In the genomic region with DNA sequence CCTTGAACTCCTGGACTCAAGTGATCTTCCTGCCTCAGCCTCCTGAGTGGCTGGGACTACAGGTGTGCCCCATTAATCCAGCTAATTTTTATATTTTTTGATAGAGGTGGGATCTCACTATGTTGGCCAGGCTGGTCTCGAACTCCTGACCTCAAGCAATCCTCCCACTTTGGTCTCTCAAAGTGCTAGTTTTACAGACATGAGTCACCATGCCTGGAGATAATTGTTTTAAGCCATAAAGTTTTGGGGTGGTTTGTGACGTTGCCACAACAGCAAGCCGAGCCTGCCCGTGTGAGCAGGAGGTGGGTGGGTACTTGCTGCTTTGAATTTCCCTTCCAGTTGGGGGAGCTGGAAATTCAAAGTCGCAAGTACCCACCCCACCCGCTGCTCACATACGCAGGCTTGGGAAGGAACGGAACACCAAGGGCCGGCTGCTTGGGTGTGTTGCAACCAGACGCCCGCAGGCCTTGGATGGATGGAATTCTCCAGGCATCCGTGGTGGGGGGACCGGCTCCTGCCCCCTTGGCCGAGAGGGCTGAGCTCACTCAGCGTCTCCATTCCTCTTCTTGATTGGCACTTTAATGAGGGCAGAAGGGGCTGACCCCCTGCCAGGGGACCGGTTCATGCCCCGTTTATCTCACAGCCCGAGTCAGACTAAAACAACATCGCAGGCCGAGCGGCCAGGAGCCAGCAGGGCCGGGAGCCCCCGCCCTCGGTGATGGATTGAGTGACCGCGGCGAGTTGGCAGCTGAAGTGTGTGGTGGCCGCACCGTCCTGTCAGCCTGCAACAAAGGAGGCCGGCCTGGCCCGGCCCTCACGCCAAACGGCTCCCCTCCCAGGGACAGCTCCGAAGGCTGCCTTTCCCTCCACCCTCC, we compare ENCODE assay signal across 10 cellular contexts.
A peak's percentile ranks its signal among the peaks of the same experiment; 100 is the strongest.
DNase-seq lines count a peak whose midpoint lies in the region; ATAC-seq and TF ChIP-seq lines count a peak whose summit lies in the region.
"Had no signal": no experiment of that assay in that cellular context is flagged by ENCODE, and none has a peak within 500 bp of the region (broad histone marks: within the 10 kb centered on the region; RNA-seq: fewer than 3 reads in every experiment).

No MANE protein-coding gene starts in this region.

- no peaks in the 10 kb centered on the region for H3K79me1 ChIP-seq in trophoblast cell (ENCODE audit: low read length)

- H3K9ac ChIP-seq in trophoblast cell (ENCODE audit: low read length) = no peak overlapping the region

- H4K91ac ChIP-seq in trophoblast cell (ENCODE audit: low read depth, low read length) = peak overlapping the region; percentile 58

- ATAC-seq in stimulated activated naive B cell treated with anti-CD40 and anti-IgM and Interleukin-4, amounts not matched to agents 10 μg/mL and 1 μg/mL and 100 μg/mL, for 72 hours (replicated peaks) = no peak
- ATAC-seq: PC-3 had no signal

- DNase-seq in Daoy (ENCODE audit: low read depth) = peak; percentile 96
- peak in 5 of 7 donors; percentile 36 to 77 (median 55) for DNase-seq in adrenal gland
- peak; percentile 96 for DNase-seq in right atrium auricular region (ENCODE audit: low spot score)
- DNase-seq in trophoblast cell = peak; percentile 93
- no peak for DNase-seq in stimulated activated naive B cell treated with anti-CD40 and anti-IgM and Interleukin-4, amounts not matched to agents 10 μg/mL and 1 μg/mL and 100 μg/mL, for 72 hours
- no peak for DNase-seq in effector CD4-positive, alpha-beta T cell
- DNase-seq in NCI-H1417 treated with DMSO at 0.1 percent for 48 hours (lab: John Stamatoyannopoulos, UW) = no peak
- DNase-seq in NCI-H187 treated with DMSO at 0.1 percent for 48 hours (lab: John Stamatoyannopoulos, UW) = no peak
- DNase-seq: PC-3 had no signal

- WGBS in adrenal gland, 4 donors = 57 to 65% (median 59%) methylated on average over 5 to 34 of the region's 34 CpGs
- no CpG with 5 or more reads among the region's 34 CpGs for WGBS in trophoblast cell (ENCODE audit: extremely low coverage, insufficient coverage, insufficient read length)

- H3K27me3 Mint-ChIP-seq in stimulated activated naive B cell treated with anti-CD40 and anti-IgM and Interleukin-4, amounts not matched to agents 10 μg/mL and 1 μg/mL and 100 μg/mL, for 72 hours = peaks cover 7 to 9% of the 10 kb centered on the region in 2 donors
- H3K27me3 Mint-ChIP-seq: activated naive CD8-positive, alpha-beta T cell treated with anti-CD3 and anti-CD28 coated beads, Interleukin-2, amount 10 ng/mL, durations not matched to agents 7 days and 5 days had no signal

- H2BK120ac ChIP-seq in trophoblast cell (ENCODE audit: insufficient read depth, low read length, poor library complexity) = peak overlapping the region; percentile 30

- no peak overlapping the region for H3K27ac Mint-ChIP-seq in stimulated activated naive B cell treated with anti-CD40 and anti-IgM and Interleukin-4, amounts not matched to agents 10 μg/mL and 1 μg/mL and 100 μg/mL, for 72 hours
- H3K27ac Mint-ChIP-seq: activated naive CD8-positive, alpha-beta T cell treated with anti-CD3 and anti-CD28 coated beads, Interleukin-2, amount 10 ng/mL, durations not matched to agents 7 days and 5 days had no signal

- H2AFZ ChIP-seq in trophoblast cell (ENCODE audit: insufficient read depth, low read length, poor library complexity) = peak overlapping the region; percentile 12

- H3K4me1 Mint-ChIP-seq in stimulated activated naive B cell treated with anti-CD40 and anti-IgM and Interleukin-4, amounts not matched to agents 10 μg/mL and 1 μg/mL and 100 μg/mL, for 72 hours = peaks cover 0 to 5% of the 10 kb centered on the region in 2 donors

- peaks cover 26 to 29% of the 10 kb centered on the region in 2 donors for H3K36me3 Mint-ChIP-seq in stimulated activated naive B cell treated with anti-CD40 and anti-IgM and Interleukin-4, amounts not matched to agents 10 μg/mL and 1 μg/mL and 100 μg/mL, for 72 hours

- no peaks in the 10 kb centered on the region for H3K36me3 ChIP-seq in adrenal gland (replicated peaks in 1 of 2)
- H3K36me3 ChIP-seq in right atrium auricular region = no peaks in the 10 kb centered on the region
- no peaks in the 10 kb centered on the region for H3K36me3 ChIP-seq in trophoblast cell (ENCODE audit: control insufficient read depth in 1 of 2, insufficient read depth in 2 of 2, low read length in 2 of 2)

- no peak overlapping the region for H4K12ac ChIP-seq in trophoblast cell (ENCODE audit: low read depth, low read length)

- H3K4me2 ChIP-seq in trophoblast cell (ENCODE audit: low read length) = peak overlapping the region; percentile 53

- H2BK5ac ChIP-seq in trophoblast cell (ENCODE audit: low read depth, low read length, poor library complexity) = peak overlapping the region; percentile 29

- no peak overlapping the region for H3K23ac ChIP-seq in trophoblast cell (ENCODE audit: low read length)

- intact Hi-C loops in adrenal gland (cut with DNase I) = loop anchor here in 1 of 2 donors (10.0 kb wide), 1 partner anchor 75 kb away; a partner anchor contains a TSS

- H3K27ac ChIP-seq in adrenal gland = peak overlapping the region in 2 of 5 donors; percentile 30 to 54
- H3K27ac ChIP-seq in right atrium auricular region = peak overlapping the region; percentile 49 to 68
- peak overlapping the region; percentile 26 for H3K27ac ChIP-seq in trophoblast cell (ENCODE audit: low read depth, low read length)

- peaks cover 0 to 9% (median 0%) of the 10 kb centered on the region in 3 donors for H3K9me3 ChIP-seq in adrenal gland (replicated peaks in 1 of 3)
- peaks cover 0 to 4% of the 10 kb centered on the region in 2 donors for H3K9me3 ChIP-seq in right atrium auricular region
- no peaks in the 10 kb centered on the region for H3K9me3 ChIP-seq in trophoblast cell (ENCODE audit: insufficient read depth, low read depth, low read length)

- H3K4me1 ChIP-seq in adrenal gland (replicated peaks in 1 of 2) (peaks cover 0 to 13% of the 10 kb centered on the region in 2 donors), right atrium auricular region (peaks cover 0 to 31% of the 10 kb centered on the region in 2 donors), trophoblast cell (ENCODE audit: control insufficient read depth in 1 of 2, insufficient read depth in 2 of 2, low read length in 2 of 2) (peaks cover 3 to 10% of the 10 kb centered on the region in 2 experiments)

- H2AK5ac ChIP-seq in trophoblast cell (ENCODE audit: low read length) = peak overlapping the region; percentile 32

- no peak for TF ChIP-seq POLR2A in adrenal gland (IDR thresholded peaks at IDR 0.05)

- peaks cover 18 to 19% of the 10 kb centered on the region in 2 donors for H3K9me3 Mint-ChIP-seq in stimulated activated naive B cell treated with anti-CD40 and anti-IgM and Interleukin-4, amounts not matched to agents 10 μg/mL and 1 μg/mL and 100 μg/mL, for 72 hours

- H3K79me2 ChIP-seq in trophoblast cell (ENCODE audit: control insufficient read depth, insufficient read depth, low read length, poor library complexity) = no peaks in the 10 kb centered on the region

- peak overlapping the region; percentile 58 for H2BK12ac ChIP-seq in trophoblast cell (ENCODE audit: low read length)

- peak overlapping the region; percentile 64 for H4K8ac ChIP-seq in trophoblast cell (ENCODE audit: low read depth, low read length)

- H3K4me3 Mint-ChIP-seq in stimulated activated naive B cell treated with anti-CD40 and anti-IgM and Interleukin-4, amounts not matched to agents 10 μg/mL and 1 μg/mL and 100 μg/mL, for 72 hours = no peak overlapping the region
- H3K4me3 Mint-ChIP-seq: activated naive CD8-positive, alpha-beta T cell treated with anti-CD3 and anti-CD28 coated beads, Interleukin-2, amount 10 ng/mL, durations not matched to agents 7 days and 5 days had no signal

- H3K14ac ChIP-seq in trophoblast cell (ENCODE audit: low read length) = peak overlapping the region; percentile 40

- TF ChIP-seq CTCF in adrenal gland (IDR thresholded peaks at IDR 0.05) = no peak
- TF ChIP-seq CTCF in right atrium auricular region (IDR thresholded peaks at IDR 0.05) = peak in 1 of 2 donors; percentile 23

- H3K4me3 ChIP-seq in adrenal gland (no peak overlapping the region), right atrium auricular region (peak overlapping the region in 1 of 2 donors; percentile 3), trophoblast cell (ENCODE audit: low read depth, low read length) (no peak overlapping the region)

- peaks cover 8% of the 10 kb centered on the region for H3K27me3 ChIP-seq in adrenal gland
- no peaks in the 10 kb centered on the region for H3K27me3 ChIP-seq in right atrium auricular region
- no peaks in the 10 kb centered on the region for H3K27me3 ChIP-seq in trophoblast cell (ENCODE audit: insufficient read depth, low read length)

- H3K18ac ChIP-seq in trophoblast cell (ENCODE audit: low read length) = peak overlapping the region; percentile 49

- H3K4ac ChIP-seq in trophoblast cell (ENCODE audit: low read depth, low read length) = no peak overlapping the region

Comparison
In these comparisons a context has a peak if more than half of its experiments do, and no peak if none do; other contexts are left out.
1. DNase-seq: peak in Daoy (single experiment), adrenal gland (5 of 7), right atrium auricular region (single experiment) and trophoblast cell (2 of 2); none in stimulated activated naive B cell treated with anti-CD40 and anti-IgM and Interleukin-4, amounts not matched to agents 10 μg/mL and 1 μg/mL and 100 μg/mL, for 72 hours (single experiment), effector CD4-positive, alpha-beta T cell (single experiment), NCI-H1417 treated with DMSO at 0.1 percent for 48 hours (single experiment) and NCI-H187 treated with DMSO at 0.1 percent for 48 hours (single experiment).